28 cellular contexts compared by ENCODE assay signal in the genomic region with DNA sequence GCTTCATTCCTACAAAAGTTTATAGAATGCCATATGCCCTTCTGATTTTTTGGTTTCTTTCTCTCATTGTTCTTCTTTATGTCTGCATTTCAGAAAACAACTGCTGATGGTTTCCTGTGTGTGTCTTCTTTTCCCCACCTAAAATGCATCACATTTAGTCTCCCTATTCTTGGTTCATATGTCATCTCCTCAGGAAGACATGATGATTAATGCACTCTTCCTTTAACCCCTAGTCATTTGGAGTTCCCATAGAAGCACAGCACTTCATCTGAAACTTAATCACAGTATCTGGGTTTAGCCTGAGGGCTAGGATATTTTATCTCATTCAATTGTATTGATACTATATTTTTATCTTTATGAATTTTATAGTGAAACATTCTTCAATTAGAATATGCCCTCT. TPM values are rescaled to one million over a fixed set of nuclear protein-coding genes. Genes with fewer than 3 reads are reported as not detected.
A peak's percentile ranks its signal among the peaks of the same experiment; 100 is the strongest.
DNase-seq lines count a peak whose midpoint lies in the region; ATAC-seq, FAIRE-seq and TF ChIP-seq lines count a peak whose summit lies in the region.
"Had no signal": no experiment of that assay in that cellular context is flagged by ENCODE, and none has a peak within 500 bp of the region (broad histone marks: within the 10 kb centered on the region; RNA-seq: fewer than 3 reads in every experiment).

No MANE protein-coding gene starts in this region.

- H3K27ac Mint-ChIP-seq in activated naive CD4-positive, alpha-beta T cell treated with anti-CD3 and anti-CD28 coated beads for 36 hours, result peak overlapping the region; percentile 59
- H3K27ac Mint-ChIP-seq in HFFc6, result 0 out of 2 replicates have a peak overlapping the region, but pooled peaks have one; percentile 2
- H3K27ac Mint-ChIP-seq in activated T-helper 2 cell treated with anti-CD3 and anti-CD28 coated beads, Interferon-gamma antibody, Interleukin-2, Interleukin-4, amounts not matched to agents 10 μg/mL and 5 μg/mL and 100 μg/mL, durations not matched to agents 14 hours and 24 hours and 36 hours, result peak overlapping the region; percentile 56
- H3K27ac Mint-ChIP-seq in naive thymus-derived CD4-positive, alpha-beta T cell, result peak overlapping the region in 8 of 9 donors; percentile 3 to 76 (median 30)

- H3K9ac ChIP-seq in mesendoderm (ENCODE audit: low read length), result no peak overlapping the region

- H2AK5ac ChIP-seq in mesendoderm (ENCODE audit: low read length), result no peak overlapping the region

- intact Hi-C loops in activated naive CD4-positive, alpha-beta T cell treated with anti-CD3 and anti-CD28 coated beads for 36 hours (cut with micrococcal nuclease), result no loop called here
- intact Hi-C loops in activated T-helper 2 cell treated with anti-CD3 and anti-CD28 coated beads, Interferon-gamma antibody, Interleukin-2, Interleukin-4, amounts not matched to agents 10 μg/mL and 5 μg/mL and 100 μg/mL, durations not matched to agents 14 hours and 24 hours and 36 hours (cut with micrococcal nuclease), result no loop called here
- intact Hi-C loops in naive thymus-derived CD4-positive, alpha-beta T cell (cut with micrococcal nuclease), result no loop called here

- no peak overlapping the region for H4K5ac ChIP-seq in mesendoderm (ENCODE audit: low read length)

- H3K27me3 Mint-ChIP-seq in activated naive CD4-positive, alpha-beta T cell treated with anti-CD3 and anti-CD28 coated beads for 36 hours (ENCODE audit: low read depth), result no peaks in the 10 kb centered on the region
- H3K27me3 Mint-ChIP-seq in HFFc6 (ENCODE audit: insufficient read depth), result no peaks in the 10 kb centered on the region; the same call in 1 of the 2 replicates
- no peaks in the 10 kb centered on the region for H3K27me3 Mint-ChIP-seq in activated T-helper 2 cell treated with anti-CD3 and anti-CD28 coated beads, Interferon-gamma antibody, Interleukin-2, Interleukin-4, amounts not matched to agents 10 μg/mL and 5 μg/mL and 100 μg/mL, durations not matched to agents 14 hours and 24 hours and 36 hours (ENCODE audit: low read depth)
- H3K27me3 Mint-ChIP-seq in naive thymus-derived CD4-positive, alpha-beta T cell, result no peaks in the 10 kb centered on the region

- H3K4me3 Mint-ChIP-seq in activated naive CD4-positive, alpha-beta T cell treated with anti-CD3 and anti-CD28 coated beads for 36 hours, result no peak overlapping the region
- H3K4me3 Mint-ChIP-seq in HFFc6, result no peak overlapping the region
- no peak overlapping the region for H3K4me3 Mint-ChIP-seq in activated T-helper 2 cell treated with anti-CD3 and anti-CD28 coated beads, Interferon-gamma antibody, Interleukin-2, Interleukin-4, amounts not matched to agents 10 μg/mL and 5 μg/mL and 100 μg/mL, durations not matched to agents 14 hours and 24 hours and 36 hours (ENCODE audit: low read depth)
- no peak overlapping the region for H3K4me3 Mint-ChIP-seq in naive thymus-derived CD4-positive, alpha-beta T cell

- no peak overlapping the region for H3K18ac ChIP-seq in mesendoderm (ENCODE audit: low read length)

- H3K36me3 Mint-ChIP-seq in activated naive CD4-positive, alpha-beta T cell treated with anti-CD3 and anti-CD28 coated beads for 36 hours (ENCODE audit: low read depth), result peaks cover 20% of the 10 kb centered on the region
- peaks cover under 1% of the 10 kb centered on the region for H3K36me3 Mint-ChIP-seq in HFFc6 (ENCODE audit: low read depth)
- peaks cover 55% of the 10 kb centered on the region for H3K36me3 Mint-ChIP-seq in activated T-helper 2 cell treated with anti-CD3 and anti-CD28 coated beads, Interferon-gamma antibody, Interleukin-2, Interleukin-4, amounts not matched to agents 10 μg/mL and 5 μg/mL and 100 μg/mL, durations not matched to agents 14 hours and 24 hours and 36 hours (ENCODE audit: low read depth)
- H3K36me3 Mint-ChIP-seq in naive thymus-derived CD4-positive, alpha-beta T cell, result peaks cover 13 to 51% (median 32%) of the 10 kb centered on the region in 5 donors

- no peak overlapping the region for H3K4me3 ChIP-seq in naive thymus-derived CD4-positive, alpha-beta T cell (ENCODE audit: low read length)
- no peak overlapping the region for H3K4me3 ChIP-seq in mesendoderm (ENCODE audit: low read length)
- H3K4me3 ChIP-seq: heart right ventricle, lower lobe of right lung, ovary, right atrium auricular region, spleen, suprapubic skin, upper lobe of right lung had no signal

- TF ChIP-seq POLR2A in H54 (IDR thresholded peaks at IDR 0.05; ENCODE audit: low read depth, low read length), result no peak

- no peak for DNase-seq in activated naive CD4-positive, alpha-beta T cell treated with anti-CD3 and anti-CD28 coated beads for 36 hours
- no peak for DNase-seq in activated naive CD4-positive, alpha-beta T cell treated with anti-CD3 and anti-CD28 coated beads, Interleukin-2, amount 50 U/mL, for 16 hours
- DNase-seq in HFFc6 (no peak), H54 (ENCODE audit: insufficient read length, low spot score) (no peak), mesendoderm (no peak)
- no peak for DNase-seq in activated T-helper 2 cell treated with anti-CD3 and anti-CD28 coated beads, Interferon-gamma antibody, Interleukin-2, Interleukin-4, amounts not matched to agents 10 μg/mL and 5 μg/mL and 100 μg/mL, durations not matched to agents 14 hours and 24 hours and 36 hours (ENCODE audit: low spot score)
- DNase-seq in naive thymus-derived CD4-positive, alpha-beta T cell, result no peak
- no peak for DNase-seq in effector CD4-positive, alpha-beta T cell
- DNase-seq: ACHN; activated effector memory CD4-positive, alpha-beta T cell treated with Interleukin-2 at 50 U/mL for 16 hours; amniotic stem cell; BE2C; COR-L47; effector CD8-positive, alpha-beta T cell; erythroblast; GF-D8; heart right ventricle; kidney glomerular epithelial cell; lower lobe of right lung; NCI-H446 treated with DMSO at 0.1 percent for 48 hours; NCI-H82; ovary; spleen; upper lobe of right lung had no signal

- no peaks in the 10 kb centered on the region for H3K9me3 Mint-ChIP-seq in activated naive CD4-positive, alpha-beta T cell treated with anti-CD3 and anti-CD28 coated beads for 36 hours
- H3K9me3 Mint-ChIP-seq in HFFc6, result no peaks in the 10 kb centered on the region
- no peaks in the 10 kb centered on the region for H3K9me3 Mint-ChIP-seq in activated T-helper 2 cell treated with anti-CD3 and anti-CD28 coated beads, Interferon-gamma antibody, Interleukin-2, Interleukin-4, amounts not matched to agents 10 μg/mL and 5 μg/mL and 100 μg/mL, durations not matched to agents 14 hours and 24 hours and 36 hours
- no peaks in the 10 kb centered on the region for H3K9me3 Mint-ChIP-seq in naive thymus-derived CD4-positive, alpha-beta T cell

- H3K36me3 ChIP-seq in naive thymus-derived CD4-positive, alpha-beta T cell (ENCODE audit: control insufficient read depth in 2 of 3, insufficient read depth in 3 of 3, low read length in 3 of 3), result peaks cover 0 to 51% (median 28%) of the 10 kb centered on the region in 3 experiments
- peaks cover 1% of the 10 kb centered on the region for H3K36me3 ChIP-seq in mesendoderm (ENCODE audit: control insufficient read depth, insufficient read depth, low read length)
- H3K36me3 ChIP-seq: BE2C, ovary had no signal

- ATAC-seq in naive thymus-derived CD4-positive, alpha-beta T cell, result no peak
- ATAC-seq: HCT116, heart right ventricle, lower lobe of right lung, upper lobe of right lung had no signal

- no peaks in the 10 kb centered on the region for H3K4me1 ChIP-seq in naive thymus-derived CD4-positive, alpha-beta T cell (ENCODE audit: control insufficient read depth in 2 of 2, insufficient read depth in 2 of 2, low read length in 2 of 2)
- H3K4me1 ChIP-seq in mesendoderm (ENCODE audit: control insufficient read depth, low read depth, low read length), result no peaks in the 10 kb centered on the region
- H3K4me1 ChIP-seq: BE2C, lower lobe of right lung, right atrium auricular region, spleen, suprapubic skin, upper lobe of right lung had no signal

- no peak for FAIRE-seq in H54 (lab: Jason Lieb, UNC)

- no peak overlapping the region for H3K27ac ChIP-seq in naive thymus-derived CD4-positive, alpha-beta T cell (ENCODE audit: low read depth, low read length)
- no peak overlapping the region for H3K27ac ChIP-seq in mesendoderm (ENCODE audit: low read depth, low read length)
- H3K27ac ChIP-seq: lower lobe of right lung, ovary, right atrium auricular region, RWPE1, spleen, suprapubic skin, upper lobe of right lung had no signal

- CTCF ChIA-PET in activated naive CD4-positive, alpha-beta T cell treated with anti-CD3 and anti-CD28 coated beads for 36 hours (lab: Charles Lee), result interaction anchor here (0.6 kb wide), 1 partner anchor 556 kb away, joined by 3 read pairs; no protein-coding TSS in a partner anchor
- CTCF ChIA-PET in naive thymus-derived CD4-positive, alpha-beta T cell (lab: Charles Lee), result no interaction called here

- H3K79me2 ChIP-seq in mesendoderm (ENCODE audit: control insufficient read depth, insufficient read depth, low read length), result no peaks in the 10 kb centered on the region

- H2BK120ac ChIP-seq in mesendoderm (ENCODE audit: low read depth, low read length), result no peak overlapping the region

- no peaks in the 10 kb centered on the region for H3K27me3 ChIP-seq in naive thymus-derived CD4-positive, alpha-beta T cell (ENCODE audit: control insufficient read depth in 2 of 2, insufficient read depth in 2 of 2, low read length in 2 of 2)
- H3K27me3 ChIP-seq in mesendoderm (ENCODE audit: insufficient read depth, low read length, poor library complexity), result no peaks in the 10 kb centered on the region
- H3K27me3 ChIP-seq: BE2C, heart right ventricle, ovary, right atrium auricular region, spleen, suprapubic skin, upper lobe of right lung had no signal

- H3K23ac ChIP-seq in mesendoderm (ENCODE audit: low read length), result no peak overlapping the region

- no peak overlapping the region for H3K56ac ChIP-seq in mesendoderm (ENCODE audit: low read length)

- H3K9me3 ChIP-seq in naive thymus-derived CD4-positive, alpha-beta T cell (ENCODE audit: control insufficient read depth in 2 of 3, low read length in 3 of 3), result no peaks in the 10 kb centered on the region
- H3K9me3 ChIP-seq: BE2C, heart right ventricle, lower lobe of right lung, ovary, right atrium auricular region, spleen, suprapubic skin, upper lobe of right lung had no signal

- H3K4ac ChIP-seq in mesendoderm (ENCODE audit: low read depth, low read length), result no peak overlapping the region

- POLR2A ChIA-PET in naive thymus-derived CD4-positive, alpha-beta T cell (lab: Charles Lee), result no interaction called here

- no peak overlapping the region for H2BK5ac ChIP-seq in mesendoderm (ENCODE audit: low read length)

- no peaks in the 10 kb centered on the region for H3K79me1 ChIP-seq in mesendoderm (ENCODE audit: low read length)

- no peak overlapping the region for H3K4me2 ChIP-seq in mesendoderm (ENCODE audit: low read length)

- H2BK15ac ChIP-seq in mesendoderm (replicated peaks; ENCODE audit: low read depth), result no peak overlapping the region

- H4K8ac ChIP-seq in mesendoderm (ENCODE audit: low read depth, low read length), result no peak overlapping the region

- TF ChIP-seq CTCF in HFFc6 (IDR thresholded peaks at IDR 0.05), result no peak

- H3K4me1 Mint-ChIP-seq in activated naive CD4-positive, alpha-beta T cell treated with anti-CD3 and anti-CD28 coated beads for 36 hours (ENCODE audit: low read depth), result peaks cover 11% of the 10 kb centered on the region
- peaks cover 36% of the 10 kb centered on the region for H3K4me1 Mint-ChIP-seq in HFFc6 (ENCODE audit: low read depth)
- peaks cover 14% of the 10 kb centered on the region for H3K4me1 Mint-ChIP-seq in activated T-helper 2 cell treated with anti-CD3 and anti-CD28 coated beads, Interferon-gamma antibody, Interleukin-2, Interleukin-4, amounts not matched to agents 10 μg/mL and 5 μg/mL and 100 μg/mL, durations not matched to agents 14 hours and 24 hours and 36 hours (ENCODE audit: low read depth)
- peaks cover 6 to 27% (median 17%) of the 10 kb centered on the region in 7 donors for H3K4me1 Mint-ChIP-seq in naive thymus-derived CD4-positive, alpha-beta T cell

RNA-seq across cellular contexts. Expression of gene GNPNAT1, which starts 21.5 kb away (rescaled TPM):
- total RNA-seq in activated naive CD4-positive, alpha-beta T cell treated with anti-CD3 and anti-CD28 coated beads for 36 hours, result 10 to 100 TPM; 26.1 to 26.9 TPM
- 10 to 100 TPM; 43.1 to 53.6 (median 47.2) TPM for total RNA-seq in HFFc6 (2021; fragmentation: NEBNext Ultra II Directional; extraction: Animal tissue kit (Norgen Biotek cat#: 25700))
- 29.4 and 34.8 TPM in 2 replicates for total RNA-seq in activated T-helper 2 cell treated with anti-CD3 and anti-CD28 coated beads, Interferon-gamma antibody, Interleukin-2, Interleukin-4, amounts not matched to agents 10 μg/mL and 5 μg/mL and 100 μg/mL, durations not matched to agents 14 hours and 24 hours and 36 hours
- 10 to 100 TPM in 1 of 5 experiments, 1 to 10 TPM in 4; 4.6 to 14.7 (median 8.5) TPM for total RNA-seq in naive thymus-derived CD4-positive, alpha-beta T cell
- polyA plus RNA-seq in naive thymus-derived CD4-positive, alpha-beta T cell, result 10 to 100 TPM; 10.3 to 17.2 TPM
- polyA plus RNA-seq in mesendoderm (2013, experiment 1 of 2), result 32.5 TPM
- polyA plus RNA-seq in mesendoderm (2013, experiment 2 of 2), result 33.9 TPM

RNA-seq across cellular contexts. Expression of gene STYX, which starts 39.9 kb away (rescaled TPM):
- total RNA-seq in activated naive CD4-positive, alpha-beta T cell treated with anti-CD3 and anti-CD28 coated beads for 36 hours, result 10 to 100 TPM; 13.3 to 14.1 TPM
- total RNA-seq in HFFc6 (2021; fragmentation: NEBNext Ultra II Directional; extraction: Animal tissue kit (Norgen Biotek cat#: 25700)), result 10 to 100 TPM; 19.3 to 24.7 (median 22.8) TPM
- 16.3 and 16.5 TPM in 2 replicates for total RNA-seq in activated T-helper 2 cell treated with anti-CD3 and anti-CD28 coated beads, Interferon-gamma antibody, Interleukin-2, Interleukin-4, amounts not matched to agents 10 μg/mL and 5 μg/mL and 100 μg/mL, durations not matched to agents 14 hours and 24 hours and 36 hours
- 10 to 100 TPM; 23.9 to 45.3 (median 29.2) TPM for total RNA-seq in naive thymus-derived CD4-positive, alpha-beta T cell
- 10 to 100 TPM; 17.2 to 42.8 TPM for polyA plus RNA-seq in naive thymus-derived CD4-positive, alpha-beta T cell
- polyA plus RNA-seq in mesendoderm (2013, experiment 1 of 2), result 31.9 TPM
- 32.6 TPM for polyA plus RNA-seq in mesendoderm (2013, experiment 2 of 2)

Comparison
In these comparisons a context has a peak if more than half of its experiments do, and no peak if none do; other contexts are left out.
1. H3K27ac Mint-ChIP-seq: peak in every context shown above with its lines; median percentile 59 in activated naive CD4-positive, alpha-beta T cell treated with anti-CD3 and anti-CD28 coated beads for 36 hours; 56 in activated T-helper 2 cell treated with anti-CD3 and anti-CD28 coated beads, Interferon-gamma antibody, Interleukin-2, Interleukin-4, amounts not matched to agents 10 μg/mL and 5 μg/mL and 100 μg/mL, durations not matched to agents 14 hours and 24 hours and 36 hours; 30 in naive thymus-derived CD4-positive, alpha-beta T cell; 2 in HFFc6.